8 cellular contexts compared by ENCODE assay signal in genomic region chr1:61337471-61337870, GRCh38.
DNase-seq lines count a peak whose midpoint lies in the region; ATAC-seq, FAIRE-seq and TF ChIP-seq lines count a peak whose summit lies in the region.

No MANE protein-coding gene starts in this region.

- DNase-seq in HFFc6 (no peak), MCF 10A (ENCODE audit: unreplicated experiment) (no peak), kidney (no peak), KBM-7 (no peak), islet precursor cell (no peak)
- DNase-seq in activated CD4-positive, alpha-beta T cell treated with anti-CD3 and anti-CD28 coated beads, Interleukin-2, amount 50 U/mL, for 48 hours = no peak

- H3K4me2 ChIP-seq in skeletal muscle satellite cell (ENCODE audit: low read length) = peak overlapping the region; percentile 82

- intact Hi-C loops in MCF 10A (cut with micrococcal nuclease) = loop anchor here (5.0 to 10.0 kb wide), 4 partner anchors 110 to 1183 kb away; no protein-coding TSS in a partner anchor
- intact Hi-C loops in kidney (cut with DNase I) = no loop called here

- H3K27ac Mint-ChIP-seq in HFFc6 = peak overlapping the region; percentile 72
- peak overlapping the region; percentile 96 for H3K27ac Mint-ChIP-seq in MCF 10A (ENCODE audit: low read depth, unreplicated experiment)

- H3K9me3 ChIP-seq in kidney (ENCODE audit: control insufficient read depth in 1 of 2, low read length in 2 of 2) = no peaks in the 10 kb centered on the region
- H3K9me3 ChIP-seq in skeletal muscle satellite cell (replicated peaks; ENCODE audit: low read length) = no peaks in the 10 kb centered on the region

- ATAC-seq in esophagus mucosa = no peak

- TF ChIP-seq CTCF in HFFc6 (IDR thresholded peaks at IDR 0.05) (no peak), MCF 10A (IDR thresholded peaks at IDR 0.05; ENCODE audit: unreplicated experiment) (no peak), kidney (IDR thresholded peaks at IDR 0.05; ENCODE audit: borderline replicate concordance, extremely low read depth, insufficient read depth) (no peak)

- in situ Hi-C loops in KBM-7 (cut with MboI; ENCODE audit: low pct_unique_long_range_greater_than_20kb, low sequenced_read_pairs) = no loop called here

- H3K4me3 ChIP-seq in kidney (ENCODE audit: low read length in 2 of 2) (no peak overlapping the region), skeletal muscle satellite cell (ENCODE audit: low read length) (peak overlapping the region; percentile 31)

- peaks cover 2% of the 10 kb centered on the region for H3K27me3 Mint-ChIP-seq in HFFc6 (ENCODE audit: insufficient read depth)
- H3K27me3 Mint-ChIP-seq in MCF 10A (ENCODE audit: insufficient read depth, unreplicated experiment) = no peaks in the 10 kb centered on the region

- H3K9ac ChIP-seq in kidney (ENCODE audit: low read length in 2 of 2) (no peak overlapping the region), skeletal muscle satellite cell (ENCODE audit: low read depth, low read length) (peak overlapping the region; percentile 82)

- CTCF ChIA-PET in MCF 10A (lab: Yijun Ruan, JAX) = interaction anchor here (0.6 to 7.3 kb wide), 31 partner anchors 9 to 536 kb away, joined by 3 to 60 read pairs (median 4); no protein-coding TSS in a partner anchor

- no peak for FAIRE-seq in kidney (lab: Jason Lieb, UNC)

- POLR2A ChIA-PET in MCF 10A (lab: Yijun Ruan, JAX) = interaction anchor here (0.7 to 6.8 kb wide), 21 partner anchors 11 to 365 kb away, joined by 3 to 96 read pairs (median 5); partner anchors contain the start of gene NFIA

- H3K36me3 ChIP-seq in kidney (ENCODE audit: control insufficient read depth in 1 of 2, insufficient read depth in 2 of 2, low read length in 2 of 2) (peaks cover 0 to 3% of the 10 kb centered on the region in 2 donors), skeletal muscle satellite cell (ENCODE audit: insufficient read depth, low read length) (no peaks in the 10 kb centered on the region)

- no peaks in the 10 kb centered on the region for H3K9me3 Mint-ChIP-seq in HFFc6
- no peaks in the 10 kb centered on the region for H3K9me3 Mint-ChIP-seq in MCF 10A (ENCODE audit: unreplicated experiment)

- H3K27ac ChIP-seq in kidney (ENCODE audit: low read depth in 2 of 2, low read length in 2 of 2) = peak overlapping the region; percentile 3 to 76

- no TSS peak for BruUV-seq in MCF 10A (replicated peaks; lab: Mats Ljungman, UMichigan)

- H3K4me1 Mint-ChIP-seq in HFFc6 (ENCODE audit: low read depth) (peaks cover 19% of the 10 kb centered on the region), MCF 10A (ENCODE audit: insufficient read depth, unreplicated experiment) (peaks cover 28% of the 10 kb centered on the region)

- H3K27me3 ChIP-seq in skeletal muscle satellite cell (ENCODE audit: control insufficient read depth, insufficient read depth, low read length) = no peaks in the 10 kb centered on the region

- H3K4me1 ChIP-seq in kidney (ENCODE audit: control insufficient read depth in 1 of 2, insufficient read depth in 1 of 2, low read depth in 1 of 2, low read length in 2 of 2) (peaks cover 4 to 6% of the 10 kb centered on the region in 2 donors), skeletal muscle satellite cell (ENCODE audit: control insufficient read depth, insufficient read depth, low read length) (peaks cover 27% of the 10 kb centered on the region)

- peak overlapping the region; percentile 85 for H3K4me3 Mint-ChIP-seq in HFFc6
- peak overlapping the region; percentile 70 for H3K4me3 Mint-ChIP-seq in MCF 10A (ENCODE audit: unreplicated experiment)

- H3K36me3 Mint-ChIP-seq in HFFc6 (ENCODE audit: low read depth) (no peaks in the 10 kb centered on the region), MCF 10A (ENCODE audit: insufficient read depth, unreplicated experiment) (peaks cover 18% of the 10 kb centered on the region)
